ENCODE assay signal across 1 cellular context in genomic region chr19:10377140-10377640, GRCh38.
A peak's percentile ranks its signal among the peaks of the same experiment; 100 is the strongest.
TF ChIP-seq lines count a peak whose summit lies in the region.

No MANE protein-coding gene starts in this region.

TF ChIP-seq in HEK293, 187 proteins besides CTCF, POLR2A, EP300 and RAD21:
- peak; percentile 58 for TF ChIP-seq ZFHX2 (tag by site-specific recombination; conservative IDR thresholded peaks at IDR 0.05)
- TF ChIP-seq ZNF366 (tag by site-specific recombination; conservative IDR thresholded peaks at IDR 0.05) = peak; percentile 98
- TF ChIP-seq EGR2 (tag by site-specific recombination; IDR thresholded peaks at IDR 0.05; ENCODE audit: low read depth) = peak; percentile 63; the same call in 1 of the 2 replicates
- 0 out of 2 replicates have a peak, but pooled peaks have one; percentile 28 for TF ChIP-seq ZNF664 (tag by site-specific recombination; IDR thresholded peaks at IDR 0.05)
